In genomic region chr19:4723465-4724251, GRCh38 we compare ENCODE assay signal across 8 cellular contexts.
DNase-seq lines count a peak whose midpoint lies in the region; ATAC-seq and TF ChIP-seq lines count a peak whose summit lies in the region.

Gene DPP9, minus strand, starts transcription at chr19:4723842. Its CDS starts 3,936 bp downstream, at chr19:4719906.

- H3K27me3 Mint-ChIP-seq in central memory CD8-positive, alpha-beta T cell: peaks cover 14% of the 10 kb centered on the region

- peak within 1 kb of the TSS; percentile 96 for H3K4me3 Mint-ChIP-seq in central memory CD8-positive, alpha-beta T cell

- peak; percentile 98 for DNase-seq in AG09319 (ENCODE audit: extremely low read depth, low read depth)
- peak; percentile 97 to 99 for DNase-seq in NCI-H446 (lab: John Stamatoyannopoulos, UW)
- DNase-seq in activated CD4-positive, CD25-positive, alpha-beta regulatory T cell treated with anti-CD3 and anti-CD28 coated beads, Interleukin-2, amount 50 U/mL, for 16 hours (ENCODE audit: low read depth, low spot score): peak; percentile 98
- DNase-seq in central memory CD8-positive, alpha-beta T cell (ENCODE audit: low spot score in 2 of 2): peak; percentile 98 to 99
- DNase-seq in iris pigment epithelial cell (ENCODE audit: low read depth): peak; percentile 98
- peak; percentile 93 to 97 for DNase-seq in stimulated activated CD4-positive, alpha-beta T cell treated with anti-CD3 and anti-CD28 coated beads, Interleukin-12 subunit alpha, Interleukin-12 subunit beta, amount 100 ng/mL, for 24 hours (ENCODE audit: low read depth in 2 of 2)

- H3K36me3 Mint-ChIP-seq in central memory CD8-positive, alpha-beta T cell (ENCODE audit: insufficient read depth): peaks cover 36% of the 10 kb centered on the region

- peaks cover 5% of the 10 kb centered on the region for H3K9me3 Mint-ChIP-seq in central memory CD8-positive, alpha-beta T cell

- peak within 1 kb of the TSS; percentile 99 for H3K27ac Mint-ChIP-seq in central memory CD8-positive, alpha-beta T cell (ENCODE audit: low read depth)

- ATAC-seq in GM19025 (IDR thresholded peaks at IDR 0.05; ENCODE audit: low read depth, unreplicated experiment) (peak; percentile 86), HG03342 (IDR thresholded peaks at IDR 0.05; ENCODE audit: unreplicated experiment) (peak; percentile 90)
- peak; percentile 96 for ATAC-seq in central memory CD8-positive, alpha-beta T cell (replicated peaks; ENCODE audit: extremely low read depth, poor library complexity, severe bottlenecking)

- H3K4me1 Mint-ChIP-seq in central memory CD8-positive, alpha-beta T cell: peaks cover 41% of the 10 kb centered on the region

- TF ChIP-seq CTCF in AG09319 (IDR thresholded peaks at IDR 0.05; ENCODE audit: low read depth, low read length): peak; percentile 8

Comparison
In these comparisons a context has a peak if more than half of its experiments do, and no peak if none do; other contexts are left out.
1. Peak in every context shown above with its lines: DNase-seq and ATAC-seq.